In the genomic region with DNA sequence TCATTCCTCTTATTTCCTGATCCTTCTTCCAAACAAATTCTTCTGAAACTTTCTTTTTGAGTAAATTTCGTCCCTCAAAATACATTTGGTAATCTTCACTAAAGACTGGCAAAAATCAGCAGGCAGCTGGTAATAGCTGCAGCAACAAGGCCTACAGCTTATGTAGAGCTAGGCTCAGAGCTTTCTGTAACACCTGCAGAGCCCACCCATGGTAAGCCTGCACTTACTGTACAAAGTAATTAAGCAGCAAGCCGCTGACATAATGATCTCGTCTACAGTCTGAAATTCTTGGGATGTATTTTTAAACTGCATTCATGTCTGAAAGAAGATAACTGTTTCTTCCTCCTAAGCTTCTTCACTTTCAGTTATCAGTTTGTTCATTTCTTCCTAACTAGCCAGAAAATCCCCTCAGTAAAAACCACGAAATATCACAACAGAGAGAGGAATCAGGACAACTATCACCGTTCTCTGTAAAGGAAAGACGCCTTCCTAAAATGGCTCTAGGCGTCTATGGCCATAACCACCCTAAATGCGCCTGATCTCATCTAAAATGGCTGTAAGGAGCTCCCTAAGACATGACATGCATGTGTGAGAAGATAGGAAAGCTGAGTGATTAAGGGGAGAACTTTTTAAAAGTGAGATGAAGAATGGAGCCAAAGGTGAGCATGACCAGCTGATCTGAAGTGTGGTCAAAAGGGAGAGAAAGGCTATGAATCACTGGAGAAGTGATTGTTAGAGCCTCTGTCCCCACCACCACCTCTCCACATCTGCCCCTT, we compare ENCODE assay signal across 13 cellular contexts. TPM values are rescaled to one million over a fixed set of nuclear protein-coding genes. Genes with fewer than 3 reads are reported as not detected.
DNase-seq lines count a peak whose midpoint lies in the region; ATAC-seq and TF ChIP-seq lines count a peak whose summit lies in the region.
"Had no signal": no experiment of that assay in that cellular context is flagged by ENCODE, and none has a peak within 500 bp of the region (broad histone marks: within the 10 kb centered on the region; RNA-seq: fewer than 3 reads in every experiment).

No MANE protein-coding gene starts in this region.

- H3K4me1 ChIP-seq in breast epithelium (no peaks in the 10 kb centered on the region), sigmoid colon (peaks cover 0 to 22% (median 13%) of the 10 kb centered on the region in 4 donors), BE2C (no peaks in the 10 kb centered on the region)

- WGBS in sigmoid colon, 2 donors: 68 to 86% methylated on average over 8 of the region's 8 CpGs

- H3K4me3 Mint-ChIP-seq in MCF 10A (ENCODE audit: unreplicated experiment) (no peak overlapping the region), CD14-positive monocyte (no peak overlapping the region)
- H3K4me3 Mint-ChIP-seq: central memory CD8-positive, alpha-beta T cell had no signal

- no TSS peak for BruUV-seq in MCF 10A (replicated peaks; lab: Mats Ljungman, UMichigan)

- POLR2A ChIA-PET in MCF 10A (lab: Yijun Ruan, JAX): interaction anchor here (0.6 to 1.0 kb wide), 2 partner anchors 177 to 245 kb away, joined by 3 to 4 read pairs; a partner anchor contains a TSS

- H3K27ac Mint-ChIP-seq in MCF 10A (ENCODE audit: low read depth, unreplicated experiment): peak overlapping the region; percentile 59
- peak overlapping the region in 2 of 7 donors; percentile 18 to 61 for H3K27ac Mint-ChIP-seq in CD14-positive monocyte

- intact Hi-C loops in MCF 10A (cut with micrococcal nuclease) (no loop called here), breast epithelium (cut with DNase I; ENCODE audit: low total_unique reads) (no loop called here), sigmoid colon (cut with DNase I) (no loop called here), CD14-positive monocyte (cut with micrococcal nuclease) (no loop called here)

- H3K4me1 Mint-ChIP-seq in MCF 10A (ENCODE audit: insufficient read depth, unreplicated experiment): peaks cover 18% of the 10 kb centered on the region
- H3K4me1 Mint-ChIP-seq in CD14-positive monocyte: peaks cover 35% of the 10 kb centered on the region

- peak; percentile 46 for ATAC-seq in HG03342 (IDR thresholded peaks at IDR 0.05; ENCODE audit: unreplicated experiment)

- TF ChIP-seq EP300 in sigmoid colon (IDR thresholded peaks at IDR 0.05): no peak

- no peaks in the 10 kb centered on the region for H3K9me3 ChIP-seq in breast epithelium
- H3K9me3 ChIP-seq in sigmoid colon: no peaks in the 10 kb centered on the region
- no peaks in the 10 kb centered on the region for H3K9me3 ChIP-seq in BE2C
- H3K9me3 ChIP-seq: heart left ventricle had no signal

- H3K36me3 ChIP-seq in breast epithelium (no peaks in the 10 kb centered on the region), sigmoid colon (peaks cover 0 to 3% (median under 1%) of the 10 kb centered on the region in 4 donors), BE2C (peaks cover under 1% of the 10 kb centered on the region; the same call in 1 of the 2 replicates)

- H3K27me3 Mint-ChIP-seq in MCF 10A (ENCODE audit: insufficient read depth, unreplicated experiment) (no peaks in the 10 kb centered on the region), CD14-positive monocyte (ENCODE audit: low read depth in 3 of 3) (no peaks in the 10 kb centered on the region)
- H3K27me3 Mint-ChIP-seq: central memory CD8-positive, alpha-beta T cell had no signal

- no peak for TF ChIP-seq POLR2A in breast epithelium (IDR thresholded peaks at IDR 0.05)
- TF ChIP-seq POLR2A in sigmoid colon (IDR thresholded peaks at IDR 0.05): no peak

- CTCF ChIA-PET in MCF 10A (lab: Yijun Ruan, JAX): interaction anchor here (0.6 kb wide), 2 partner anchors 10 to 72 kb away, joined by 3 read pairs; no protein-coding TSS in a partner anchor

- DNase-seq in MCF 10A (ENCODE audit: unreplicated experiment) (no peak), breast epithelium (ENCODE audit: low spot score in 2 of 2) (no peak), substantia nigra (lab: John Stamatoyannopoulos, UW) (no peak), sigmoid colon (no peak), CD14-positive monocyte (ENCODE audit: low spot score) (no peak), BE2C (no peak)
- DNase-seq: activated CD4-positive, CD25-positive, alpha-beta regulatory T cell; C1 segment of cervical spinal cord; heart left ventricle; NCI-H226 had no signal

- no peaks in the 10 kb centered on the region for H3K9me3 Mint-ChIP-seq in MCF 10A (ENCODE audit: unreplicated experiment)
- H3K9me3 Mint-ChIP-seq in CD14-positive monocyte: no peaks in the 10 kb centered on the region
- H3K9me3 Mint-ChIP-seq: central memory CD8-positive, alpha-beta T cell had no signal

- peaks cover 7% of the 10 kb centered on the region for H3K36me3 Mint-ChIP-seq in MCF 10A (ENCODE audit: insufficient read depth, unreplicated experiment)
- peaks cover 25 to 29% of the 10 kb centered on the region in 2 donors for H3K36me3 Mint-ChIP-seq in CD14-positive monocyte

- no peak for TF ChIP-seq CTCF in MCF 10A (IDR thresholded peaks at IDR 0.05; ENCODE audit: unreplicated experiment)
- no peak for TF ChIP-seq CTCF in breast epithelium (IDR thresholded peaks at IDR 0.05)
- no peak for TF ChIP-seq CTCF in sigmoid colon (IDR thresholded peaks at IDR 0.05)
- TF ChIP-seq CTCF in CD14-positive monocyte (IDR thresholded peaks at IDR 0.05): no peak
- TF ChIP-seq CTCF in BE2C (IDR thresholded peaks at IDR 0.05; ENCODE audit: low read depth, low read length): no peak

- H3K27me3 ChIP-seq in breast epithelium (no peaks in the 10 kb centered on the region), sigmoid colon (no peaks in the 10 kb centered on the region), BE2C (no peaks in the 10 kb centered on the region)
- H3K27me3 ChIP-seq: heart left ventricle had no signal

- H3K27ac ChIP-seq in breast epithelium (no peak overlapping the region), angular gyrus (ENCODE audit: low read depth, low read length) (peak overlapping the region; percentile 32), substantia nigra (ENCODE audit: low read depth, low read length, poor library complexity, severe bottlenecking) (peak overlapping the region; percentile 64), sigmoid colon (no peak overlapping the region)

- H3K4me3 ChIP-seq in breast epithelium (no peak overlapping the region), sigmoid colon (no peak overlapping the region), BE2C (ENCODE audit: low read depth, low read length) (no peak overlapping the region)
- H3K4me3 ChIP-seq: heart left ventricle had no signal

RNA-seq across cellular contexts. Expression of a gene that starts 56.2 kb away (rescaled TPM):
- 55.4 and 61.1 TPM in 2 replicates for total RNA-seq in MCF 10A (2022)
- 100 to 1,000 TPM in 2 of 3 donors, 10 to 100 TPM in 1; 63.5 to 124 (median 118) TPM for total RNA-seq in breast epithelium
- 100 to 1,000 TPM in 1 of 4 donors, 10 to 100 TPM in 3; 89.2 to 130 (median 95.1) TPM for total RNA-seq in sigmoid colon
- 10 to 100 TPM in 2 of 3 donors, 1 to 10 TPM in 1; 9.7 to 19.3 (median 19.2) TPM for polyA plus RNA-seq in sigmoid colon
- 10 to 100 TPM; 24.4 to 37.5 TPM for polyA plus RNA-seq in CD14-positive monocyte
- polyA plus RNA-seq in BE2C (2012; ENCODE audit: insufficient read depth, insufficient read length, low read depth): 15.0 TPM

Comparison
In these comparisons a context has a peak if more than half of its experiments do, and no peak if none do; other contexts are left out.
1. H3K27ac ChIP-seq: peak in angular gyrus (single experiment) and substantia nigra (single experiment); none in breast epithelium (0 of 2) and sigmoid colon (0 of 4).